ENCODE assay signal across 12 cellular contexts in genomic region chr12:11861155-11861863, GRCh38.
A peak's percentile ranks its signal among the peaks of the same experiment; 100 is the strongest.
DNase-seq lines count a peak whose midpoint lies in the region; ATAC-seq lines count a peak whose summit lies in the region.
"Had no signal": no experiment of that assay in that cellular context is flagged by ENCODE, and none has a peak within 500 bp of the region (broad histone marks: within the 10 kb centered on the region; RNA-seq: fewer than 3 reads in every experiment).

No MANE protein-coding gene starts in this region.

- intact Hi-C loops in left ventricle myocardium superior (cut with micrococcal nuclease) = no loop called here

- DNase-seq in CMK (ENCODE audit: low read depth) (peak; percentile 62), SK-N-MC (ENCODE audit: low read depth, low spot score) (no peak), left ventricle myocardium superior (peak; percentile 42), NCI-H1105 treated with DMSO at 0.1 percent for 48 hours (lab: John Stamatoyannopoulos, UW) (no peak)
- DNase-seq: activated effector memory CD4-positive, alpha-beta T cell treated with Interleukin-2 at 50 U/mL for 16 hours; foreskin keratinocyte; mammary epithelial cell had no signal

- H3K27ac ChIP-seq in SK-N-MC = no peak overlapping the region
- peak overlapping the region in 13 of 21 experiments; percentile 3 to 85 (median 66) for H3K27ac ChIP-seq in skin epidermis
- H3K27ac ChIP-seq: foreskin keratinocyte had no signal

- ATAC-seq in left ventricle myocardium superior (peak; percentile 52), HG03025 (IDR thresholded peaks at IDR 0.05; ENCODE audit: low FRiP score, unreplicated experiment) (no peak), HG02884 (IDR thresholded peaks at IDR 0.05; ENCODE audit: unreplicated experiment) (no peak), HG03039 (IDR thresholded peaks at IDR 0.05; ENCODE audit: unreplicated experiment) (no peak)
- ATAC-seq: foreskin keratinocyte had no signal

- 0 out of 2 replicates have a peak, but pooled peaks cover 1% of the 10 kb centered on the region for H3K9me3 ChIP-seq in SK-N-MC (ENCODE audit: low read depth, low read length)

- H3K36me3 ChIP-seq in SK-N-MC (ENCODE audit: insufficient read depth, low read length) = no peaks in the 10 kb centered on the region
- H3K36me3 ChIP-seq: HAP-1 had no signal

- H3K9ac ChIP-seq in SK-N-MC (ENCODE audit: insufficient read length) = no peak overlapping the region

- H3K4me3 ChIP-seq in SK-N-MC = peak overlapping the region; percentile 22; the same call in 1 of the 2 replicates
- no peak overlapping the region for H3K4me3 ChIP-seq in skin epidermis
- H3K4me3 ChIP-seq: HAP-1 had no signal

Comparison
In these comparisons a context has a peak if more than half of its experiments do, and no peak if none do; other contexts are left out.
1. DNase-seq: peak in CMK (single experiment) and left ventricle myocardium superior (single experiment); none in SK-N-MC (single experiment) and NCI-H1105 treated with DMSO at 0.1 percent for 48 hours (single experiment).